28 cellular contexts compared by ENCODE assay signal in the genomic region with DNA sequence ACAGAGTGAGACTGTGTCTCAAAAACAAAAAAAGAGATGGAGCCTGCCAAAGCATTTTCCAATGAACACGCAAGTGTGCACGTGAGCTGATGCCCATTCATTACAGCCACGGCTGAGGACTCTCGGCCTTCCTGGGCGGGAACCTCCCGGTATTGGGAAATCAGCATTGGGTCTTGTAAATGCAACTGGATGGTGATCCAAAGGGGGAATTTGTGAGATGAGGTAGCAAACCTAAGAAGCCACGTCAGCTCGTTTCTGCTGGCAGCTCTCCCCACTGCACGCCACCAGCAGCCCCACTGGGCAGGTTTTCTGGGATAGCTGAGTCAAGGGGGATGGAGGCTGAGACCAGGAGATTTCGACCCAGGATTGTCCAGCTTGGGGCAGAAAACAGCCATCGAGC. TPM values are rescaled to one million over a fixed set of nuclear protein-coding genes. Genes with fewer than 3 reads are reported as not detected.
"Had no signal": no experiment of that assay in that cellular context is flagged by ENCODE, and none has a peak within 500 bp of the region (broad histone marks: within the 10 kb centered on the region; RNA-seq: fewer than 3 reads in every experiment).

No MANE protein-coding gene starts in this region.

- H3K27me3 ChIP-seq: ascending aorta, brain microvascular endothelial cell, colonic mucosa, dorsolateral prefrontal cortex, esophagus squamous epithelium, heart right ventricle, neural progenitor cell, testis, vagina had no signal

- H3K9ac ChIP-seq: neural progenitor cell had no signal

- H3K9me3 Mint-ChIP-seq: central memory CD8-positive, alpha-beta T cell had no signal

- H3K27ac Mint-ChIP-seq: activated CD4-positive, alpha-beta memory T cell treated with anti-CD3 and anti-CD28 coated beads, Interleukin-2, amount 10 ng/mL, durations not matched to agents 7 days and 5 days; activated CD4-positive, alpha-beta T cell treated with anti-CD3 and anti-CD28 coated beads, Interleukin-2, amount 10 ng/mL, durations not matched to agents 24 days and 14 days; activated CD8-positive, alpha-beta memory T cell treated with anti-CD3 and anti-CD28 coated beads, Interleukin-2, amount 10 ng/mL, durations not matched to agents 7 days and 5 days; endodermal cell; neural progenitor cell; T-helper 2 cell treated with Interferon-gamma antibody and Interleukin-4, amounts not matched to agents 5 μg/mL and 100 μg/mL, for 36 hours had no signal

- H3K4me3 ChIP-seq: ascending aorta, colonic mucosa, dorsolateral prefrontal cortex, esophagus squamous epithelium, heart right ventricle, neural progenitor cell, skin epidermis, testis, vagina had no signal

- H3K36me3 ChIP-seq: ascending aorta, colonic mucosa, esophagus squamous epithelium, heart right ventricle, neural progenitor cell, vagina had no signal

- H2AFZ ChIP-seq: neural progenitor cell had no signal

- DNase-seq: activated CD4-positive, alpha-beta memory T cell treated with anti-CD3 and anti-CD28 coated beads, Interleukin-2, amount 10 ng/mL, durations not matched to agents 7 days and 5 days; activated CD4-positive, alpha-beta T cell treated with anti-CD3 and anti-CD28 coated beads, Interleukin-2, amount 10 ng/mL, durations not matched to agents 24 days and 14 days; activated CD8-positive, alpha-beta memory T cell treated with anti-CD3 and anti-CD28 coated beads, Interleukin-2, amount 10 ng/mL, durations not matched to agents 7 days and 5 days; activated effector memory CD4-positive, alpha-beta T cell treated with anti-CD3 and anti-CD28 coated beads, Interleukin-2, amount 50 U/mL, for 16 hours; activated T-cell treated with anti-CD3 and anti-CD28 coated beads for 4 hours; brain microvascular endothelial cell; colonic mucosa; endodermal cell; esophagus squamous epithelium; foreskin fibroblast; islet precursor cell; retina; stimulated activated CD4-positive, alpha-beta T cell treated with anti-CD3 and anti-CD28 coated beads, Interleukin-15, amount 100 ng/mL, for 24 hours; stimulated activated naive CD4-positive, alpha-beta T cell; testis; trophoblast cell had no signal

- H3K4me2 ChIP-seq: neural progenitor cell had no signal

- H3K4me1 ChIP-seq: ascending aorta, colonic mucosa, esophagus squamous epithelium, heart right ventricle, neural progenitor cell, testis, vagina had no signal

- ATAC-seq: activated CD4-positive, CD25-positive, alpha-beta regulatory T cell treated with anti-CD3 and anti-CD28 coated beads, Interleukin-2, amount 50 U/mL, for 24 hours; activated CD8-positive, alpha-beta memory T cell treated with anti-CD3 and anti-CD28 coated beads, Interleukin-2, amount 10 ng/mL, durations not matched to agents 7 days and 5 days; activated naive CD4-positive, alpha-beta T cell treated with anti-CD3 and anti-CD28 coated beads, Interleukin-2, amount 50 U/mL, for 72 hours; heart right ventricle had no signal

- H3K4me1 Mint-ChIP-seq: activated CD4-positive, alpha-beta memory T cell treated with anti-CD3 and anti-CD28 coated beads, Interleukin-2, amount 10 ng/mL, durations not matched to agents 7 days and 5 days; activated CD4-positive, alpha-beta T cell treated with anti-CD3 and anti-CD28 coated beads, Interleukin-2, amount 10 ng/mL, durations not matched to agents 24 days and 14 days; activated CD8-positive, alpha-beta memory T cell treated with anti-CD3 and anti-CD28 coated beads, Interleukin-2, amount 10 ng/mL, durations not matched to agents 7 days and 5 days; endodermal cell; neural progenitor cell had no signal

- H3K4me3 Mint-ChIP-seq: activated CD4-positive, alpha-beta memory T cell treated with anti-CD3 and anti-CD28 coated beads, Interleukin-2, amount 10 ng/mL, durations not matched to agents 7 days and 5 days; activated CD4-positive, alpha-beta T cell treated with anti-CD3 and anti-CD28 coated beads, Interleukin-2, amount 10 ng/mL, durations not matched to agents 24 days and 14 days; activated CD8-positive, alpha-beta memory T cell treated with anti-CD3 and anti-CD28 coated beads, Interleukin-2, amount 10 ng/mL, durations not matched to agents 7 days and 5 days; central memory CD8-positive, alpha-beta T cell; endodermal cell; neural progenitor cell; T-helper 2 cell treated with Interferon-gamma antibody and Interleukin-4, amounts not matched to agents 5 μg/mL and 100 μg/mL, for 36 hours had no signal

- H3K27ac ChIP-seq: ascending aorta, brain microvascular endothelial cell, colonic mucosa, dorsolateral prefrontal cortex, esophagus squamous epithelium, heart right ventricle, neural progenitor cell, skin epidermis, testis, vagina, VCaP had no signal

- H3K27me3 Mint-ChIP-seq: activated CD4-positive, alpha-beta memory T cell treated with anti-CD3 and anti-CD28 coated beads, Interleukin-2, amount 10 ng/mL, durations not matched to agents 7 days and 5 days; activated CD4-positive, alpha-beta T cell treated with anti-CD3 and anti-CD28 coated beads, Interleukin-2, amount 10 ng/mL, durations not matched to agents 24 days and 14 days; activated CD8-positive, alpha-beta memory T cell treated with anti-CD3 and anti-CD28 coated beads, Interleukin-2, amount 10 ng/mL, durations not matched to agents 7 days and 5 days; central memory CD8-positive, alpha-beta T cell; naive thymus-derived CD4-positive, alpha-beta T cell had no signal

- H3K9me3 ChIP-seq: ascending aorta, colonic mucosa, testis, vagina had no signal

RNA-seq across cellular contexts. Expression of a gene that starts 11.5 kb away (rescaled TPM):
- total RNA-seq: esophagus squamous epithelium, vagina had no signal
